ENCODE assay signal across 1 cellular context in the genomic region with DNA sequence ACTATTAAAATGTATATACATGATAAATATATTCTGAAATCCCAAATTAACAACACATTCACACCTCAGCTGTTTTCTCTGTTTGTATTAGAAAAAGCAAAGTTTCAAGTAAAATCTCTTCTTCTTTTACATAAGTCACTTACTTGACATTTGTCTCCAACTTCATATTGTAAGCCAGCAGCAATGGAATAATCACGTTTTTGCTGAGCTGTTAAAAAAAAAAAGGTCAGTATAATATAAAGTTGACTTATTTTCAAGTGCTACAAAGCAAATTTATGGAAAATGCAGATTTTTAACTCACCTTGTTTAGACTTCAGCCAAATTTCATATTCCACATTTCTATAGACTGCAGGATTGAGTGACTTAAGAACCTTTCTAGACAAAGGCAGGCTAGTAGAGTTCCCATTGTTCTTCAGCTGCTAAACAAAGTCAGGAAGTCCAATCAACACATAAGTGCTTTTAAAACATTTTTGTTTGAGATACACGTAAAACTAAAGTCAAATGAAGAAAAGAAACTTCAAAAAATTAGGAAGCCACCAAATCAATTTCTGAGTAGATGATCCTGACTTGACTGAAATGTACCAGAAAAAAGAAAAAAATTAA.
TF ChIP-seq lines count a peak whose summit lies in the region.

No MANE protein-coding gene starts in this region.

TF ChIP-seq in GM12878, 131 proteins besides CTCF, POLR2A, EP300 and RAD21 (continued from another document):
- TF ChIP-seq, protein P1, sequence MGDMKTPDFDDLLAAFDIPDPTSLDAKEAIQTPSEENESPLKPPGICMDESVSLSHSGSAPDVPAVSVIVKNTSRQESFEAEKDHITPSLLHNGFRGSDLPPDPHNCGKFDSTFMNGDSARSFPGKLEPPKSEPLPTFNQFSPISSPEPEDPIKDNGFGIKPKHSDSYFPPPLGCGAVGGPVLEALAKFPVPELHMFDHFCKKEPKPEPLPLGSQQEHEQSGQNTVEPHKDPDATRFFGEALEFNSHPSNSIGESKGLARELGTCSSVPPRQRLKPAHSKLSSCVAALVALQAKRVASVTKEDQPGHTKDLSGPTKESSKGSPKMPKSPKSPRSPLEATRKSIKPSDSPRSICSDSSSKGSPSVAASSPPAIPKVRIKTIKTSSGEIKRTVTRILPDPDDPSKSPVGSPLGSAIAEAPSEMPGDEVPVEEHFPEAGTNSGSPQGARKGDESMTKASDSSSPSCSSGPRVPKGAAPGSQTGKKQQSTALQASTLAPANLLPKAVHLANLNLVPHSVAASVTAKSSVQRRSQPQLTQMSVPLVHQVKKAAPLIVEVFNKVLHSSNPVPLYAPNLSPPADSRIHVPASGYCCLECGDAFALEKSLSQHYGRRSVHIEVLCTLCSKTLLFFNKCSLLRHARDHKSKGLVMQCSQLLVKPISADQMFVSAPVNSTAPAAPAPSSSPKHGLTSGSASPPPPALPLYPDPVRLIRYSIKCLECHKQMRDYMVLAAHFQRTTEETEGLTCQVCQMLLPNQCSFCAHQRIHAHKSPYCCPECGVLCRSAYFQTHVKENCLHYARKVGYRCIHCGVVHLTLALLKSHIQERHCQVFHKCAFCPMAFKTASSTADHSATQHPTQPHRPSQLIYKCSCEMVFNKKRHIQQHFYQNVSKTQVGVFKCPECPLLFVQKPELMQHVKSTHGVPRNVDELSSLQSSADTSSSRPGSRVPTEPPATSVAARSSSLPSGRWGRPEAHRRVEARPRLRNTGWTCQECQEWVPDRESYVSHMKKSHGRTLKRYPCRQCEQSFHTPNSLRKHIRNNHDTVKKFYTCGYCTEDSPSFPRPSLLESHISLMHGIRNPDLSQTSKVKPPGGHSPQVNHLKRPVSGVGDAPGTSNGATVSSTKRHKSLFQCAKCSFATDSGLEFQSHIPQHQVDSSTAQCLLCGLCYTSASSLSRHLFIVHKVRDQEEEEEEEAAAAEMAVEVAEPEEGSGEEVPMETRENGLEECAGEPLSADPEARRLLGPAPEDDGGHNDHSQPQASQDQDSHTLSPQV (IDR thresholded peaks at IDR 0.05), result no peak
- no peak for TF ChIP-seq MEF2B (IDR thresholded peaks at IDR 0.05; ENCODE audit: partially characterized antibody, poor library complexity, severe bottlenecking)
